8 cellular contexts compared by ENCODE assay signal in the genomic region with DNA sequence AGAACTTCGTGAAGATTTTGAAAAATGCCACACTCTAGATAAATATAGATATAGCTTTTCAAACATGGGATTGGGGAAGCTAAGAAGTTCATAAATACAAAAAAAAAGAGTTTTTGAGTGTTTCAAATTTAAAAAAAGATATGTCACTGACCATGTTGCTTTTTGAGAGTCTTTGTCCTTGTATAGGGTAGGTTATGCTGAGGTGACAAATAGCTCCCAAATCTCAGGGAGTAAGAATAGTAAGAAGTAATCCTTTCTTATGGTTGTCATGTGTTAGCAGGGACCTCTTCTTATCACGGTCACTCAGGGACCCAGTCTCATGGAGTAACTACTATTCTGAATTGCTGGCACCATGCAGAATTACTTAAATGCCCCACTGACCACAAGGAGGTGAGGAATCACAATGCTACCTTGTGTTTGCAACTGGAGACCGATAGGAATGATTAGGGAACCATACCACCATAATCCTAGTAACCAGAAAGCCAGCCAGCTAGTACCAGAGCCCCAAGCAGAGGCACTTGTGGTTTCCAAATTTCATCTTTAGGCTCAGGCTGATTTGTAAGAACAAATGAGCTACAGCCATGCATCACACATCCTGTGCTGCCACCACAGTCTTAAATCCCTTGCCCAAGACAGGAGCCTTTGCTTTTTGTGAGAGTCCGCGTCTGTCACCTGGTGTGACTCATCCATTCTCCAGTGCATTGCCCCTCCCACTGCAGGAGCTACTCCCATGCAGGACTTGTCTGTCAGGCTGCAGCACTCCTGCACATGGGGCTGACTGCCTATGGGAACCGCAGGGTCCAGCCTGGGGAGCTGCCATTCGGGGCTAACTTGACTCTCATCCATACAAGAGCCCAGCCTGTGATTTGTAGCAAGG. TPM values are rescaled to one million over a fixed set of nuclear protein-coding genes. Genes with fewer than 3 reads are reported as not detected.
DNase-seq lines count a peak whose midpoint lies in the region; TF ChIP-seq lines count a peak whose summit lies in the region.

No MANE protein-coding gene starts in this region.

- H3K9me3 ChIP-seq in Peyer's patch = no peaks in the 10 kb centered on the region
- H3K9me3 ChIP-seq in endodermal cell (ENCODE audit: control insufficient read depth, low read length) = peaks cover 15% of the 10 kb centered on the region
- no peaks in the 10 kb centered on the region for H3K9me3 ChIP-seq in prostate gland
- H3K9me3 ChIP-seq in vagina = no peaks in the 10 kb centered on the region

- TF ChIP-seq POLR2A in Peyer's patch (IDR thresholded peaks at IDR 0.05) (no peak), prostate gland (IDR thresholded peaks at IDR 0.05) (no peak), vagina (IDR thresholded peaks at IDR 0.05) (no peak)

- H3K9me3 Mint-ChIP-seq in endodermal cell = peaks cover 6% of the 10 kb centered on the region

- intact Hi-C loops in prostate gland (cut with DNase I) (no loop called here), vagina (cut with DNase I) (no loop called here)

- H3K9ac ChIP-seq in endodermal cell (ENCODE audit: extremely low read depth, low read length, poor library complexity, severe bottlenecking) = peak overlapping the region; percentile 82

- H3K27ac ChIP-seq in Peyer's patch = no peak overlapping the region
- H3K27ac ChIP-seq in endodermal cell (ENCODE audit: low read depth, low read length) = peak overlapping the region; percentile 46
- no peak overlapping the region for H3K27ac ChIP-seq in prostate gland
- no peak overlapping the region for H3K27ac ChIP-seq in vagina

- DNase-seq in activated T-cell treated with anti-CD3 and anti-CD28 coated beads for 24 hours (ENCODE audit: low read depth) = peak; percentile 16
- no peak for DNase-seq in activated T-cell treated with anti-CD3 and anti-CD28 coated beads for 4 hours
- DNase-seq in Peyer's patch = peak in 2 of 3 donors; percentile 54 to 67
- peak; percentile 97 for DNase-seq in endodermal cell
- DNase-seq in stimulated activated CD4-positive, alpha-beta T cell treated with anti-CD3 and anti-CD28 coated beads, Interleukin-4, amount 100 ng/mL, for 4 hours = peak; percentile 4 to 18
- no peak for DNase-seq in prostate gland (ENCODE audit: low spot score)
- no peak for DNase-seq in vagina (ENCODE audit: extremely low spot score in 2 of 2)
- DNase-seq in GM10266 (ENCODE audit: extremely low spot score) = no peak

- H3K27me3 ChIP-seq in Peyer's patch = no peaks in the 10 kb centered on the region
- no peaks in the 10 kb centered on the region for H3K27me3 ChIP-seq in endodermal cell (ENCODE audit: control insufficient read depth, insufficient read depth, low read length, poor library complexity, severe bottlenecking)
- no peaks in the 10 kb centered on the region for H3K27me3 ChIP-seq in prostate gland (replicated peaks; ENCODE audit: insufficient read depth)
- no peaks in the 10 kb centered on the region for H3K27me3 ChIP-seq in vagina

- H3K27me3 Mint-ChIP-seq in endodermal cell (ENCODE audit: insufficient read depth) = no peaks in the 10 kb centered on the region

- H3K4me1 ChIP-seq in Peyer's patch (no peaks in the 10 kb centered on the region), endodermal cell (ENCODE audit: control insufficient read depth, insufficient read depth, low read length) (peaks cover 9% of the 10 kb centered on the region), prostate gland (replicated peaks) (no peaks in the 10 kb centered on the region), vagina (no peaks in the 10 kb centered on the region)

- TF ChIP-seq CTCF in Peyer's patch (IDR thresholded peaks at IDR 0.05) = no peak
- TF ChIP-seq CTCF in endodermal cell (conservative IDR thresholded peaks at IDR 0.05) = peak; percentile 27
- no peak for TF ChIP-seq CTCF in prostate gland (IDR thresholded peaks at IDR 0.05)
- no peak for TF ChIP-seq CTCF in vagina (IDR thresholded peaks at IDR 0.05)
- TF ChIP-seq CTCF in GM10266 (IDR thresholded peaks at IDR 0.05; ENCODE audit: control insufficient read depth, insufficient read depth, low read depth, missing control alignments) = no peak

- peak overlapping the region; percentile 84 for H3K27ac Mint-ChIP-seq in endodermal cell

- H3K36me3 ChIP-seq in Peyer's patch (no peaks in the 10 kb centered on the region), endodermal cell (ENCODE audit: control insufficient read depth, insufficient read depth, low read length) (peaks cover 15% of the 10 kb centered on the region), prostate gland (no peaks in the 10 kb centered on the region), vagina (no peaks in the 10 kb centered on the region)

- peak overlapping the region; percentile 53 for H3K4me3 Mint-ChIP-seq in endodermal cell

- no peak overlapping the region for H3K4me3 ChIP-seq in Peyer's patch
- H3K4me3 ChIP-seq in endodermal cell (ENCODE audit: low read length) = peak overlapping the region; percentile 91
- no peak overlapping the region for H3K4me3 ChIP-seq in prostate gland
- H3K4me3 ChIP-seq in vagina = no peak overlapping the region

- WGBS in endodermal cell (ENCODE audit: insufficient coverage in 1 of 2, insufficient read length in 1 of 2), 2 experiments = 38 to 45% methylated on average over 2 to 7 of the region's 7 CpGs
- 70% methylated on average over 7 of the region's 7 CpGs for WGBS in prostate gland

- H3K36me3 Mint-ChIP-seq in endodermal cell (ENCODE audit: low read depth) = no peaks in the 10 kb centered on the region

- peaks cover 25% of the 10 kb centered on the region for H3K4me1 Mint-ChIP-seq in endodermal cell

RNA-seq across cellular contexts. Expression of a gene that starts 42.4 kb away (rescaled TPM):
- total RNA-seq in Peyer's patch (under 1 TPM in 3 of 4 donors, not detected in 1; 0.18 to 0.80 (median 0.57) TPM), endodermal cell (1 to 10 TPM in 1 of 2 donors, under 1 TPM in 1; 0.18 to 1.3 TPM), prostate gland (under 1 TPM in 1 of 2 donors, not detected in 1; 0.23 TPM), vagina (10.1 TPM)
- polyA plus RNA-seq in endodermal cell (2013, experiment 1 of 2) = 0.82 TPM
- 1.3 TPM for polyA plus RNA-seq in endodermal cell (2013, experiment 2 of 2)

Comparison
In these comparisons a context has a peak if more than half of its experiments do, and no peak if none do; other contexts are left out.
1. DNase-seq: peak in activated T-cell treated with anti-CD3 and anti-CD28 coated beads for 24 hours (single experiment), Peyer's patch (2 of 3), endodermal cell (single experiment) and stimulated activated CD4-positive, alpha-beta T cell treated with anti-CD3 and anti-CD28 coated beads, Interleukin-4, amount 100 ng/mL, for 4 hours (2 of 2); none in activated T-cell treated with anti-CD3 and anti-CD28 coated beads for 4 hours (single experiment), prostate gland (single experiment), vagina (0 of 2) and GM10266 (single experiment).